In genomic region chr16:27314161-27314723, GRCh38 we compare ENCODE assay signal across 7 cellular contexts. TPM values are rescaled to one million over a fixed set of nuclear protein-coding genes. Genes with fewer than 3 reads are reported as not detected.
DNase-seq lines count a peak whose midpoint lies in the region; ATAC-seq and TF ChIP-seq lines count a peak whose summit lies in the region.

No MANE protein-coding gene starts in this region.

- peak; percentile 35 for ATAC-seq in GM19372 (IDR thresholded peaks at IDR 0.05; ENCODE audit: low read depth, unreplicated experiment)

- no peaks in the 10 kb centered on the region for H3K27me3 Mint-ChIP-seq in activated CD4-positive, alpha-beta memory T cell treated with anti-CD3 and anti-CD28 coated beads for 36 hours
- peaks cover 11% of the 10 kb centered on the region for H3K27me3 Mint-ChIP-seq in endothelial cell (ENCODE audit: unreplicated experiment)
- no peaks in the 10 kb centered on the region for H3K27me3 Mint-ChIP-seq in stimulated activated naive CD8-positive, alpha-beta T cell treated with anti-CD3 and anti-CD28 coated beads, Interleukin-15, Interleukin-2, amounts not matched to agents 100 ng/mL and 50 ng/mL, for 24 hours

- TF ChIP-seq CTCF in endothelial cell (IDR thresholded peaks at IDR 0.05; ENCODE audit: unreplicated experiment): no peak

- CTCF ChIA-PET in activated CD4-positive, alpha-beta memory T cell treated with anti-CD3 and anti-CD28 coated beads for 36 hours (lab: Charles Lee): interaction anchor here (5.0 to 8.9 kb wide), 2 partner anchors 79 to 83 kb away, joined by 35 to 113 read pairs; no protein-coding TSS in a partner anchor

- peaks cover 48% of the 10 kb centered on the region for H3K4me1 Mint-ChIP-seq in activated CD4-positive, alpha-beta memory T cell treated with anti-CD3 and anti-CD28 coated beads for 36 hours (ENCODE audit: low read depth)
- H3K4me1 Mint-ChIP-seq in endothelial cell (ENCODE audit: unreplicated experiment): peaks cover 37% of the 10 kb centered on the region
- H3K4me1 Mint-ChIP-seq in stimulated activated naive CD8-positive, alpha-beta T cell treated with anti-CD3 and anti-CD28 coated beads, Interleukin-15, Interleukin-2, amounts not matched to agents 100 ng/mL and 50 ng/mL, for 24 hours (ENCODE audit: low read depth): peaks cover 76% of the 10 kb centered on the region

- POLR2A ChIA-PET in activated CD4-positive, alpha-beta memory T cell treated with anti-CD3 and anti-CD28 coated beads for 36 hours (lab: Charles Lee): interaction anchor here (1.2 to 6.6 kb wide), 3 partner anchors 53 to 77 kb away, joined by 3 to 123 read pairs (median 58); no protein-coding TSS in a partner anchor

- peak overlapping the region; percentile 96 for H3K27ac Mint-ChIP-seq in activated CD4-positive, alpha-beta memory T cell treated with anti-CD3 and anti-CD28 coated beads for 36 hours
- peak overlapping the region; percentile 50 for H3K27ac Mint-ChIP-seq in endothelial cell (ENCODE audit: unreplicated experiment)
- peak overlapping the region; percentile 100 for H3K27ac Mint-ChIP-seq in stimulated activated naive CD8-positive, alpha-beta T cell treated with anti-CD3 and anti-CD28 coated beads, Interleukin-15, Interleukin-2, amounts not matched to agents 100 ng/mL and 50 ng/mL, for 24 hours

- H3K36me3 Mint-ChIP-seq in activated CD4-positive, alpha-beta memory T cell treated with anti-CD3 and anti-CD28 coated beads for 36 hours: peaks cover 33% of the 10 kb centered on the region
- H3K36me3 Mint-ChIP-seq in endothelial cell (ENCODE audit: low read depth, unreplicated experiment): peaks cover 6% of the 10 kb centered on the region
- peaks cover 49% of the 10 kb centered on the region for H3K36me3 Mint-ChIP-seq in stimulated activated naive CD8-positive, alpha-beta T cell treated with anti-CD3 and anti-CD28 coated beads, Interleukin-15, Interleukin-2, amounts not matched to agents 100 ng/mL and 50 ng/mL, for 24 hours (ENCODE audit: low read depth)

- H3K9me3 Mint-ChIP-seq in activated CD4-positive, alpha-beta memory T cell treated with anti-CD3 and anti-CD28 coated beads for 36 hours: no peaks in the 10 kb centered on the region
- H3K9me3 Mint-ChIP-seq in endothelial cell (ENCODE audit: unreplicated experiment): no peaks in the 10 kb centered on the region
- H3K9me3 Mint-ChIP-seq in stimulated activated naive CD8-positive, alpha-beta T cell treated with anti-CD3 and anti-CD28 coated beads, Interleukin-15, Interleukin-2, amounts not matched to agents 100 ng/mL and 50 ng/mL, for 24 hours: no peaks in the 10 kb centered on the region

- intact Hi-C loops in activated CD4-positive, alpha-beta memory T cell treated with anti-CD3 and anti-CD28 coated beads for 36 hours (cut with micrococcal nuclease): no loop called here

- peak overlapping the region; percentile 94 for H3K4me3 Mint-ChIP-seq in activated CD4-positive, alpha-beta memory T cell treated with anti-CD3 and anti-CD28 coated beads for 36 hours
- peak overlapping the region; percentile 91 for H3K4me3 Mint-ChIP-seq in endothelial cell (ENCODE audit: unreplicated experiment)
- H3K4me3 Mint-ChIP-seq in stimulated activated naive CD8-positive, alpha-beta T cell treated with anti-CD3 and anti-CD28 coated beads, Interleukin-15, Interleukin-2, amounts not matched to agents 100 ng/mL and 50 ng/mL, for 24 hours: peak overlapping the region; percentile 99

- peak; percentile 49 for DNase-seq in HuH-7 (ENCODE audit: low spot score)
- peak; percentile 83 for DNase-seq in activated CD4-positive, alpha-beta memory T cell treated with anti-CD3 and anti-CD28 coated beads for 36 hours
- DNase-seq in endothelial cell (ENCODE audit: low spot score): peak; percentile 15
- DNase-seq in mucosa of gallbladder (ENCODE audit: low spot score): peak; percentile 64
- no peak for DNase-seq in SKM-1 treated with dmso at 0.1 percent for 144 hours (lab: John Stamatoyannopoulos, UW; ENCODE audit: unreplicated experiment)

RNA-seq across cellular contexts. Expression of gene IL4R, which starts 0.5 kb away (rescaled TPM):
- total RNA-seq in activated CD4-positive, alpha-beta memory T cell treated with anti-CD3 and anti-CD28 coated beads for 36 hours: 100 to 1,000 TPM; 146 to 153 TPM
- total RNA-seq in endothelial cell (ENCODE audit: unreplicated experiment): 45.7 TPM
- 74.2 TPM for total RNA-seq in mucosa of gallbladder

RNA-seq across cellular contexts. Expression of gene NSMCE1, which starts 45.7 kb away (rescaled TPM):
- 100 to 1,000 TPM; 120 to 121 TPM for total RNA-seq in activated CD4-positive, alpha-beta memory T cell treated with anti-CD3 and anti-CD28 coated beads for 36 hours
- total RNA-seq in endothelial cell (ENCODE audit: unreplicated experiment): 21.0 TPM
- total RNA-seq in mucosa of gallbladder: 72.0 TPM

Comparison
In these comparisons a context has a peak if more than half of its experiments do, and no peak if none do; other contexts are left out.
1. H3K27ac Mint-ChIP-seq: peak in every context shown above with its lines; median percentile 100 in stimulated activated naive CD8-positive, alpha-beta T cell treated with anti-CD3 and anti-CD28 coated beads, Interleukin-15, Interleukin-2, amounts not matched to agents 100 ng/mL and 50 ng/mL, for 24 hours; 96 in activated CD4-positive, alpha-beta memory T cell treated with anti-CD3 and anti-CD28 coated beads for 36 hours; 50 in endothelial cell.